8 cellular contexts compared by ENCODE assay signal in the genomic region with DNA sequence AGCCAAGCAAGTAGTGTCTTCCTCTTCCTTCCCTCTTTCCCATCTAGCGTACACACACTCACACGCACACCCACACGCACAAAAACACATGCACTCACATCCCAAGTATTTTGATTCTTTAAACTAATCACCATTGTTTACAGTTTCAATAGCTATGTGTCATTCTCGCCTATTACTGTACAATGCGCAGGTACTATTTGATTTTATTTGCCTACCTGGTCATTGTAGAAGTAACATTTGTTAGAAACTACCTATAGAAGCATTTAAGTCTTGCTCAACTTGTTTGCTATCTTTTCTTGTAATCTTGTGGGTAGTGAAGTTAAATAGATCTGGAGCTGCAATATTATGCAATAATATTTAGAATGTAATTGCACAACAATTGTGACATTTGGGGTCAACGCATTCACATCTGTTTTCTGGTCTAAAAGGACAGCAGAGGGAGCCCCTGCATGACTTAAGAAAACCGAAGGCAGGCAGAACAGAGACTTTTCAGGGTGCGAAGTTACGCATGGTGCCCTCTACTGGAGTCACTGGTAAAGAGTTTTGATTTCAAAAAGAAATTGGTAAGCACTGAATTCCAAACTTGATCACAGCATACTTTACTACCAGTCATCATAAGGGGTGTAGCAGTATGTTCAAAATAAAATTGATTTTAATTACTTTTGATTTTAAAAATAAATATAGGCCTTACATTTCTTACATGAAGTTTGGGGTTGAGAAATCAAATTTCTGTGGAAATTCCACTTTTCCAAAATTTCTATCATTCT.
DNase-seq lines count a peak whose midpoint lies in the region; ATAC-seq and TF ChIP-seq lines count a peak whose summit lies in the region.

No MANE protein-coding gene starts in this region.

- H3K4me1 Mint-ChIP-seq in nephron progenitor cell = peaks cover 14% of the 10 kb centered on the region

- H3K79me2 ChIP-seq in fibroblast of lung (ENCODE audit: control insufficient read depth, insufficient read depth, low read length) = no peaks in the 10 kb centered on the region

- H3K4me3 Mint-ChIP-seq in nephron progenitor cell = no peak overlapping the region

- no peaks in the 10 kb centered on the region for H3K4me1 ChIP-seq in fibroblast of lung (ENCODE audit: control insufficient read depth, extremely low read depth, insufficient read depth, low read length)

- no peak overlapping the region for H2AFZ ChIP-seq in fibroblast of lung (ENCODE audit: low read length)

- no peaks in the 10 kb centered on the region for H3K27me3 ChIP-seq in fibroblast of lung (ENCODE audit: control insufficient read depth, insufficient read depth, low read length)

- DNase-seq in Caki2 (ENCODE audit: low read depth) (peak; percentile 55), NCI-H1694 (lab: John Stamatoyannopoulos, UW) (peak; percentile 57), T1000 (lab: John Stamatoyannopoulos, UW) (peak; percentile 44), fibroblast of lung (ENCODE audit: low read depth in 2 of 2) (peak; percentile 81 to 95), nephron progenitor cell (peak; percentile 63)
- DNase-seq in effector CD8-positive, alpha-beta T cell (lab: John Stamatoyannopoulos, UW) = no peak

- no peaks in the 10 kb centered on the region for H3K36me3 Mint-ChIP-seq in nephron progenitor cell (ENCODE audit: low read depth)

- H3K36me3 ChIP-seq in fibroblast of lung (ENCODE audit: control insufficient read depth, insufficient read depth, low read length) = no peaks in the 10 kb centered on the region

- H3K4me3 ChIP-seq in fibroblast of lung (replicated peaks in 1 of 4; ENCODE audit: control extremely low read depth in 1 of 4, insufficient read depth in 1 of 4, low read depth in 3 of 4, low read length in 4 of 4) = no peak overlapping the region

- no peak overlapping the region for H3K27ac ChIP-seq in fibroblast of lung (ENCODE audit: insufficient read depth, low read length)

- no peaks in the 10 kb centered on the region for H4K20me1 ChIP-seq in fibroblast of lung (ENCODE audit: control insufficient read depth, extremely low read depth, insufficient read depth, low read length)

- no peak overlapping the region for H3K9ac ChIP-seq in fibroblast of lung (ENCODE audit: insufficient read depth, low read length)

- peaks cover 2% of the 10 kb centered on the region for H3K27me3 Mint-ChIP-seq in nephron progenitor cell (ENCODE audit: low read depth, poor library complexity)

- no peak overlapping the region for H3K4me2 ChIP-seq in fibroblast of lung (ENCODE audit: extremely low read depth, insufficient read depth, low read length)

- H3K9me3 Mint-ChIP-seq in nephron progenitor cell = no peaks in the 10 kb centered on the region

- H3K27ac Mint-ChIP-seq in nephron progenitor cell = no peak overlapping the region

- H3K9me3 ChIP-seq in fibroblast of lung (ENCODE audit: control insufficient read depth, insufficient read depth, low read depth, low read length) = no peaks in the 10 kb centered on the region

- TF ChIP-seq CTCF in fibroblast of lung (conservative IDR thresholded peaks at IDR 0.05 in 1 of 2, IDR thresholded peaks at IDR 0.05 in 1 of 2; ENCODE audit: low read depth in 1 of 2, low read length in 2 of 2) (peak; percentile 91), nephron progenitor cell (IDR thresholded peaks at IDR 0.05) (peak; percentile 83)

- in situ Hi-C loops in Caki2 (cut with HindIII; ENCODE audit: low pct_unique_long_range_greater_than_20kb, low sequenced_read_pairs) = no loop called here

- ATAC-seq in GM18907 (IDR thresholded peaks at IDR 0.05; ENCODE audit: unreplicated experiment) = peak; percentile 97
- ATAC-seq in HG03045 (IDR thresholded peaks at IDR 0.05; ENCODE audit: unreplicated experiment) = peak; percentile 85
